1 cellular context compared by ENCODE assay signal in genomic region chr17:237406-237955, GRCh38.
TF ChIP-seq lines count a peak whose summit lies in the region.

No MANE protein-coding gene starts in this region.

TF ChIP-seq in HepG2, 621 proteins besides CTCF, POLR2A, EP300 and RAD21:
- no peak for TF ChIP-seq HIVEP1 (CRISPR knock-in tag; IDR thresholded peaks at IDR 0.05)
- no peak for TF ChIP-seq CENPX (CRISPR knock-in tag; IDR thresholded peaks at IDR 0.05)
- TF ChIP-seq GATA4 (IDR thresholded peaks at IDR 0.05; ENCODE audit: borderline replicate concordance, low read depth) = no peak
- TF ChIP-seq PHB2 (IDR thresholded peaks at IDR 0.05; ENCODE audit: partially characterized antibody) = no peak
- TF ChIP-seq EEA1 (CRISPR knock-in tag; IDR thresholded peaks at IDR 0.05; ENCODE audit: borderline replicate concordance) = no peak
- no peak for TF ChIP-seq CREBL2 (CRISPR knock-in tag; IDR thresholded peaks at IDR 0.05; ENCODE audit: borderline replicate concordance)
- no peak for TF ChIP-seq TRIM22 (IDR thresholded peaks at IDR 0.05)
- no peak for TF ChIP-seq ZNF678 (CRISPR knock-in tag; IDR thresholded peaks at IDR 0.05)
- no peak for TF ChIP-seq ZNF256 (CRISPR knock-in tag; conservative IDR thresholded peaks at IDR 0.05)
- TF ChIP-seq JUNB (CRISPR knock-in tag; IDR thresholded peaks at IDR 0.05; ENCODE audit: borderline replicate concordance) = no peak
- no peak for TF ChIP-seq HOXA7 (CRISPR knock-in tag; IDR thresholded peaks at IDR 0.05)
- TF ChIP-seq NR3C1 (CRISPR knock-in tag; IDR thresholded peaks at IDR 0.05) = no peak
- TF ChIP-seq ZNF790 (CRISPR knock-in tag; IDR thresholded peaks at IDR 0.05; ENCODE audit: borderline replicate concordance) = no peak
- TF ChIP-seq, protein P1, sequence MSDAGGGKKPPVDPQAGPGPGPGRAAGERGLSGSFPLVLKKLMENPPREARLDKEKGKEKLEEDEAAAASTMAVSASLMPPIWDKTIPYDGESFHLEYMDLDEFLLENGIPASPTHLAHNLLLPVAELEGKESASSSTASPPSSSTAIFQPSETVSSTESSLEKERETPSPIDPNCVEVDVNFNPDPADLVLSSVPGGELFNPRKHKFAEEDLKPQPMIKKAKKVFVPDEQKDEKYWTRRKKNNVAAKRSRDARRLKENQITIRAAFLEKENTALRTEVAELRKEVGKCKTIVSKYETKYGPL (CRISPR knock-in tag; IDR thresholded peaks at IDR 0.05) = no peak
